Comparison of ENCODE assay signal across 11 cellular contexts in genomic region chr10:44316187-44316921, GRCh38.
DNase-seq lines count a peak whose midpoint lies in the region; ATAC-seq and TF ChIP-seq lines count a peak whose summit lies in the region.
"Had no signal": no experiment of that assay in that cellular context is flagged by ENCODE, and none has a peak within 500 bp of the region (broad histone marks: within the 10 kb centered on the region; RNA-seq: fewer than 3 reads in every experiment).

No MANE protein-coding gene starts in this region.

- no peaks in the 10 kb centered on the region for H3K9me3 Mint-ChIP-seq in mesothelial cell of epicardium

- no peaks in the 10 kb centered on the region for H3K79me2 ChIP-seq in mesendoderm (ENCODE audit: control insufficient read depth, insufficient read depth, low read length)

- no peak overlapping the region for H3K4ac ChIP-seq in mesendoderm (ENCODE audit: low read depth, low read length)

- H4K8ac ChIP-seq in mesendoderm (ENCODE audit: low read depth, low read length), result no peak overlapping the region

- peaks cover 26% of the 10 kb centered on the region for H3K27me3 Mint-ChIP-seq in mesothelial cell of epicardium (ENCODE audit: low read depth)

- TF ChIP-seq CTCF in mesothelial cell of epicardium (IDR thresholded peaks at IDR 0.05; ENCODE audit: unreplicated experiment), result no peak

- ATAC-seq in GM21360 (IDR thresholded peaks at IDR 0.05; ENCODE audit: unreplicated experiment) (peak; percentile 67), GM18511 (IDR thresholded peaks at IDR 0.05; ENCODE audit: unreplicated experiment) (no peak), HG02884 (IDR thresholded peaks at IDR 0.05; ENCODE audit: unreplicated experiment) (no peak)
- ATAC-seq: left lung had no signal

- no peaks in the 10 kb centered on the region for H3K36me3 Mint-ChIP-seq in mesothelial cell of epicardium

- H3K23ac ChIP-seq in mesendoderm (ENCODE audit: low read length), result no peak overlapping the region

- H3K56ac ChIP-seq in mesendoderm (ENCODE audit: low read length), result no peak overlapping the region

- peaks cover 11% of the 10 kb centered on the region for H3K4me1 Mint-ChIP-seq in mesothelial cell of epicardium

- H2BK5ac ChIP-seq in mesendoderm (ENCODE audit: low read length), result no peak overlapping the region

- in situ Hi-C loops in Caki2 (cut with HindIII; ENCODE audit: low pct_unique_long_range_greater_than_20kb, low sequenced_read_pairs), result no loop called here

- H4K5ac ChIP-seq in mesendoderm (ENCODE audit: low read length), result no peak overlapping the region

- no peak overlapping the region for H3K27ac ChIP-seq in mesendoderm (ENCODE audit: low read depth, low read length)
- H3K27ac ChIP-seq: left lung, right atrium auricular region had no signal

- H2AK5ac ChIP-seq in mesendoderm (ENCODE audit: low read length), result no peak overlapping the region

- H3K27me3 ChIP-seq in mesendoderm (ENCODE audit: insufficient read depth, low read length, poor library complexity), result no peaks in the 10 kb centered on the region
- H3K27me3 ChIP-seq: left lung, right atrium auricular region had no signal

- no peaks in the 10 kb centered on the region for H3K36me3 ChIP-seq in mesendoderm (ENCODE audit: control insufficient read depth, insufficient read depth, low read length)
- H3K36me3 ChIP-seq: left lung, right atrium auricular region had no signal

- H3K18ac ChIP-seq in mesendoderm (ENCODE audit: low read length), result no peak overlapping the region

- no peak overlapping the region for H3K4me3 Mint-ChIP-seq in mesothelial cell of epicardium

- no peak overlapping the region for H3K9ac ChIP-seq in mesendoderm (ENCODE audit: low read length)

- no peak overlapping the region for H3K4me2 ChIP-seq in mesendoderm (ENCODE audit: low read length)

- H3K79me1 ChIP-seq in mesendoderm (ENCODE audit: low read length), result no peaks in the 10 kb centered on the region

- DNase-seq in Caki2 (ENCODE audit: low read depth), result peak; percentile 84
- DNase-seq in RPMI7951 (ENCODE audit: low read depth), result peak; percentile 41
- DNase-seq in mesendoderm, result peak; percentile 77
- DNase-seq in mesothelial cell of epicardium (ENCODE audit: low spot score in 2 of 2, unreplicated experiment in 2 of 2), result no peak
- no peak for DNase-seq in MV-4-11 (lab: John Stamatoyannopoulos, UW)
- DNase-seq: DMS79, left lung had no signal

- no peak overlapping the region for H2BK120ac ChIP-seq in mesendoderm (ENCODE audit: low read depth, low read length)

- H3K4me1 ChIP-seq in mesendoderm (ENCODE audit: control insufficient read depth, low read depth, low read length), result no peaks in the 10 kb centered on the region

- no peak overlapping the region for H2BK15ac ChIP-seq in mesendoderm (replicated peaks; ENCODE audit: low read depth)

- H3K27ac Mint-ChIP-seq in mesothelial cell of epicardium, result no peak overlapping the region

- WGBS in mesendoderm (ENCODE audit: extremely low coverage, insufficient coverage, low lambda C conversion rate), result no CpG with 5 or more reads among the region's 8 CpGs

- no peak overlapping the region for H3K4me3 ChIP-seq in mesendoderm (ENCODE audit: low read length)
- H3K4me3 ChIP-seq: left lung, right atrium auricular region had no signal

Comparison
In these comparisons a context has a peak if more than half of its experiments do, and no peak if none do; other contexts are left out.
1. DNase-seq: peak in Caki2 (single experiment), RPMI7951 (single experiment) and mesendoderm (single experiment); none in mesothelial cell of epicardium (0 of 2) and MV-4-11 (single experiment).